In the genomic region with DNA sequence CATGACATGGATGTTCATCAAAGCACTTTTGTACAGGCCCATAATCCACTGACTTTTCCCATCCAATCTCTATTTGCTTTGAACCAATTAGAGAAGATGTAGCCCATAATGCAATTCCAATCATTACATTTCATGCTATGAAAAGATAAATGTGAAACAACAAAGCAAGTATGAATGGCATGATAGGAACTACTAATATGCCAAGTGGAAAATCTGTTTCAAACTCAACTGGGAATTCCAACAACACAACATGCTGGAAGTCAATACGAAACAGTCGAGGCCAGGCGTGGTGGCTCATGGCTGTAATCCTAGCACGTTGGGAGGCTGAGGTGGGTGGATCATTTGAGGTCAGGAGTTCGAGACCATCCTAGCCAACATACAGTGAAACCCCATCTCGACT, we compare ENCODE assay signal across 1 cellular context.
TF ChIP-seq lines count a peak whose summit lies in the region.

No MANE protein-coding gene starts in this region.

TF ChIP-seq in IMR-90, 13 proteins besides CTCF, POLR2A, EP300 and RAD21:
- TF ChIP-seq BHLHE40 (IDR thresholded peaks at IDR 0.05; ENCODE audit: low read depth, low read length): no peak
- no peak for TF ChIP-seq NFE2L2 (IDR thresholded peaks at IDR 0.05; ENCODE audit: low read depth, low read length)
- TF ChIP-seq RCOR1 (IDR thresholded peaks at IDR 0.05; ENCODE audit: insufficient replicate concordance, low read length): no peak
- TF ChIP-seq MXI1 (IDR thresholded peaks at IDR 0.05; ENCODE audit: borderline replicate concordance, low read depth, low read length): no peak
- TF ChIP-seq CHD1 (IDR thresholded peaks at IDR 0.05; ENCODE audit: low read depth, low read length): no peak
- TF ChIP-seq, protein P1, sequence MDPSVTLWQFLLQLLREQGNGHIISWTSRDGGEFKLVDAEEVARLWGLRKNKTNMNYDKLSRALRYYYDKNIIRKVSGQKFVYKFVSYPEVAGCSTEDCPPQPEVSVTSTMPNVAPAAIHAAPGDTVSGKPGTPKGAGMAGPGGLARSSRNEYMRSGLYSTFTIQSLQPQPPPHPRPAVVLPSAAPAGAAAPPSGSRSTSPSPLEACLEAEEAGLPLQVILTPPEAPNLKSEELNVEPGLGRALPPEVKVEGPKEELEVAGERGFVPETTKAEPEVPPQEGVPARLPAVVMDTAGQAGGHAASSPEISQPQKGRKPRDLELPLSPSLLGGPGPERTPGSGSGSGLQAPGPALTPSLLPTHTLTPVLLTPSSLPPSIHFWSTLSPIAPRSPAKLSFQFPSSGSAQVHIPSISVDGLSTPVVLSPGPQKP (IDR thresholded peaks at IDR 0.05; ENCODE audit: borderline replicate concordance, low read depth, low read length): no peak
- no peak for TF ChIP-seq SMC3 (IDR thresholded peaks at IDR 0.05; ENCODE audit: low read depth, low read length)
- no peak for TF ChIP-seq RFX5 (IDR thresholded peaks at IDR 0.05; ENCODE audit: low read depth, low read length)
- TF ChIP-seq, protein P2, sequence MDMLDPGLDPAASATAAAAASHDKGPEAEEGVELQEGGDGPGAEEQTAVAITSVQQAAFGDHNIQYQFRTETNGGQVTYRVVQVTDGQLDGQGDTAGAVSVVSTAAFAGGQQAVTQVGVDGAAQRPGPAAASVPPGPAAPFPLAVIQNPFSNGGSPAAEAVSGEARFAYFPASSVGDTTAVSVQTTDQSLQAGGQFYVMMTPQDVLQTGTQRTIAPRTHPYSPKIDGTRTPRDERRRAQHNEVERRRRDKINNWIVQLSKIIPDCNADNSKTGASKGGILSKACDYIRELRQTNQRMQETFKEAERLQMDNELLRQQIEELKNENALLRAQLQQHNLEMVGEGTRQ (IDR thresholded peaks at IDR 0.05; ENCODE audit: low read depth, low read length): no peak
- no peak for TF ChIP-seq FOS (IDR thresholded peaks at IDR 0.05; ENCODE audit: low read depth, low read length)
- no peak for TF ChIP-seq MAFK (IDR thresholded peaks at IDR 0.05; ENCODE audit: low read depth, low read length)
TF ChIP-seq in IMR-90: peak in this region for 0.
